1 cellular context compared by ENCODE assay signal in the genomic region with DNA sequence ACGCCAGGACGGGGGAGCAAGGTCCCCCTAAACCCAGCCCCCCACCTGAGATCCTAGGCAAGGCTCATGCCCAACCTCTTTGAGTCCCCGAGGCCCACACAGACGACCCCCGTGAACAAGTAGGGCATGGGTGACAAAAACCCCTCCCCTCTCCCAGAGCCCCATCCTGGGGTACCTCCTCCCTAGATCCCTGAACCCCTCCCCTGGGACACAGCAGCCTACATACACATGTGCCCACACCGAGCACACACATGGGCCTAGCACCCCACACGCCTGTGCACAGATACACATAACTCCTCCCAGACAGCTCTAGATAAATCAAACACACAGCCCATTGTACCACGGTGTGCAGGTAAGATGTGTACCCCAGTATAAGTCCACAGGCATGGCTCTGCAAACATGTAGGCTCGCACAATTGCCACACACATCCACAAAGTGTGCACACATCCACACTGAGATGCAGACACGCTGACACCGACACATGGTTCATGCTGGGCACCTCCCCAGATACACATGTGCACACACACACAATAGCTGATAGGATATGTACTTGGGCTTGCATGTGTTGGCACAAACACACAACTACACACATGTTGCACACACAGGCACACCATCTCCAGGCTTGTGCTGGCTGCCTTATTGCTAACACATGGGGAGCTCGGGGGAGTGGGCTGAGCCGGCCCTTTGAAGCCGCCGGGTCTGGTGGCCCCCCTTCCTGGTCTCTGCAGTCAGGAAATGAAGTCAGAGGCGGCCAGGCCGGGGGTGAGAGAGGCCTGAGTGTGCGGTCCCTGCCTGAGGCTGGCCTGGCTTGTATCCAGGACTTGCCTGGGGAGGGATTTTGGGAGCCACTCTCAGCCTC.
TF ChIP-seq lines count a peak whose summit lies in the region.

No MANE protein-coding gene starts in this region.

TF ChIP-seq in HepG2, 621 proteins besides CTCF, POLR2A, EP300 and RAD21 (continued from another document and continues in another):
- TF ChIP-seq, protein P1, sequence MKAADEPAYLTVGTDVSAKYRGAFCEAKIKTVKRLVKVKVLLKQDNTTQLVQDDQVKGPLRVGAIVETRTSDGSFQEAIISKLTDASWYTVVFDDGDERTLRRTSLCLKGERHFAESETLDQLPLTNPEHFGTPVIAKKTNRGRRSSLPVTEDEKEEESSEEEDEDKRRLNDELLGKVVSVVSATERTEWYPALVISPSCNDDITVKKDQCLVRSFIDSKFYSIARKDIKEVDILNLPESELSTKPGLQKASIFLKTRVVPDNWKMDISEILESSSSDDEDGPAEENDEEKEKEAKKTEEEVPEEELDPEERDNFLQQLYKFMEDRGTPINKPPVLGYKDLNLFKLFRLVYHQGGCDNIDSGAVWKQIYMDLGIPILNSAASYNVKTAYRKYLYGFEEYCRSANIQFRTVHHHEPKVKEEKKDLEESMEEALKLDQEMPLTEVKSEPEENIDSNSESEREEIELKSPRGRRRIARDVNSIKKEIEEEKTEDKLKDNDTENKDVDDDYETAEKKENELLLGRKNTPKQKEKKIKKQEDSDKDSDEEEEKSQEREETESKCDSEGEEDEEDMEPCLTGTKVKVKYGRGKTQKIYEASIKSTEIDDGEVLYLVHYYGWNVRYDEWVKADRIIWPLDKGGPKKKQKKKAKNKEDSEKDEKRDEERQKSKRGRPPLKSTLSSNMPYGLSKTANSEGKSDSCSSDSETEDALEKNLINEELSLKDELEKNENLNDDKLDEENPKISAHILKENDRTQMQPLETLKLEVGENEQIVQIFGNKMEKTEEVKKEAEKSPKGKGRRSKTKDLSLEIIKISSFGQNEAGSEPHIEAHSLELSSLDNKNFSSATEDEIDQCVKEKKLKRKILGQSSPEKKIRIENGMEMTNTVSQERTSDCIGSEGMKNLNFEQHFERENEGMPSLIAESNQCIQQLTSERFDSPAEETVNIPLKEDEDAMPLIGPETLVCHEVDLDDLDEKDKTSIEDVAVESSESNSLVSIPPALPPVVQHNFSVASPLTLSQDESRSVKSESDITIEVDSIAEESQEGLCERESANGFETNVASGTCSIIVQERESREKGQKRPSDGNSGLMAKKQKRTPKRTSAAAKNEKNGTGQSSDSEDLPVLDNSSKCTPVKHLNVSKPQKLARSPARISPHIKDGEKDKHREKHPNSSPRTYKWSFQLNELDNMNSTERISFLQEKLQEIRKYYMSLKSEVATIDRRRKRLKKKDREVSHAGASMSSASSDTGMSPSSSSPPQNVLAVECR (CRISPR knock-in tag; IDR thresholded peaks at IDR 0.05; ENCODE audit: borderline replicate concordance): peak; percentile 51; the same call in 1 of the 2 replicates
- no peak for TF ChIP-seq ZSCAN9 (CRISPR knock-in tag; IDR thresholded peaks at IDR 0.05; ENCODE audit: borderline replicate concordance)
- no peak for TF ChIP-seq REL (CRISPR knock-in tag; conservative IDR thresholded peaks at IDR 0.05)
- TF ChIP-seq ZFY (CRISPR knock-in tag; IDR thresholded peaks at IDR 0.05): peak; percentile 15; the same call in 1 of the 2 replicates
- TF ChIP-seq ZNF530 (CRISPR knock-in tag; IDR thresholded peaks at IDR 0.05; ENCODE audit: low read depth): no peak
- TF ChIP-seq, protein P2, sequence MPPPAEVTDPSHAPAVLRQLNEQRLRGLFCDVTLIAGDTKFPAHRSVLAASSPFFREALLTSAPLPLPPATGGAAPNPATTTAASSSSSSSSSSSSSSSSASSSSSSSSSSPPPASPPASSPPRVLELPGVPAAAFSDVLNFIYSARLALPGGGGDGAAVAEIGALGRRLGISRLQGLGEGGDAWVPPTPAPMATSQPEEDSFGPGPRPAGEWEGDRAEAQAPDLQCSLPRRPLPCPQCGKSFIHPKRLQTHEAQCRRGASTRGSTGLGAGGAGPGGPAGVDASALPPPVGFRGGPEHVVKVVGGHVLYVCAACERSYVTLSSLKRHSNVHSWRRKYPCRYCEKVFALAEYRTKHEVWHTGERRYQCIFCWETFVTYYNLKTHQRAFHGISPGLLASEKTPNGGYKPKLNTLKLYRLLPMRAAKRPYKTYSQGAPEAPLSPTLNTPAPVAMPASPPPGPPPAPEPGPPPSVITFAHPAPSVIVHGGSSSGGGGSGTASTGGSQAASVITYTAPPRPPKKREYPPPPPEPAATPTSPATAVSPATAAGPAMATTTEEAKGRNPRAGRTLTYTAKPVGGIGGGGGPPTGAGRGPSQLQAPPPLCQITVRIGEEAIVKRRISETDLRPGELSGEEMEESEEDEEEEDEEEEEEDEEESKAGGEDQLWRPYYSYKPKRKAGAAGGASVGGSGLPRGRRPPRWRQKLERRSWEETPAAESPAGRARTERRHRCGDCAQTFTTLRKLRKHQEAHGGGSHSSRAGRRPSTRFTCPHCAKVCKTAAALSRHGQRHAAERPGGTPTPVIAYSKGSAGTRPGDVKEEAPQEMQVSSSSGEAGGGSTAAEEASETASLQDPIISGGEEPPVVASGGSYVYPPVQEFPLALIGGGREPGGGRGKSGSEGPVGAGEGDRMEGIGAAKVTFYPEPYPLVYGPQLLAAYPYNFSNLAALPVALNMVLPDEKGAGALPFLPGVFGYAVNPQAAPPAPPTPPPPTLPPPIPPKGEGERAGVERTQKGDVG (CRISPR knock-in tag; IDR thresholded peaks at IDR 0.05; ENCODE audit: borderline replicate concordance): peak; percentile 55; the same call in 1 of the 2 replicates
- TF ChIP-seq, protein P3, sequence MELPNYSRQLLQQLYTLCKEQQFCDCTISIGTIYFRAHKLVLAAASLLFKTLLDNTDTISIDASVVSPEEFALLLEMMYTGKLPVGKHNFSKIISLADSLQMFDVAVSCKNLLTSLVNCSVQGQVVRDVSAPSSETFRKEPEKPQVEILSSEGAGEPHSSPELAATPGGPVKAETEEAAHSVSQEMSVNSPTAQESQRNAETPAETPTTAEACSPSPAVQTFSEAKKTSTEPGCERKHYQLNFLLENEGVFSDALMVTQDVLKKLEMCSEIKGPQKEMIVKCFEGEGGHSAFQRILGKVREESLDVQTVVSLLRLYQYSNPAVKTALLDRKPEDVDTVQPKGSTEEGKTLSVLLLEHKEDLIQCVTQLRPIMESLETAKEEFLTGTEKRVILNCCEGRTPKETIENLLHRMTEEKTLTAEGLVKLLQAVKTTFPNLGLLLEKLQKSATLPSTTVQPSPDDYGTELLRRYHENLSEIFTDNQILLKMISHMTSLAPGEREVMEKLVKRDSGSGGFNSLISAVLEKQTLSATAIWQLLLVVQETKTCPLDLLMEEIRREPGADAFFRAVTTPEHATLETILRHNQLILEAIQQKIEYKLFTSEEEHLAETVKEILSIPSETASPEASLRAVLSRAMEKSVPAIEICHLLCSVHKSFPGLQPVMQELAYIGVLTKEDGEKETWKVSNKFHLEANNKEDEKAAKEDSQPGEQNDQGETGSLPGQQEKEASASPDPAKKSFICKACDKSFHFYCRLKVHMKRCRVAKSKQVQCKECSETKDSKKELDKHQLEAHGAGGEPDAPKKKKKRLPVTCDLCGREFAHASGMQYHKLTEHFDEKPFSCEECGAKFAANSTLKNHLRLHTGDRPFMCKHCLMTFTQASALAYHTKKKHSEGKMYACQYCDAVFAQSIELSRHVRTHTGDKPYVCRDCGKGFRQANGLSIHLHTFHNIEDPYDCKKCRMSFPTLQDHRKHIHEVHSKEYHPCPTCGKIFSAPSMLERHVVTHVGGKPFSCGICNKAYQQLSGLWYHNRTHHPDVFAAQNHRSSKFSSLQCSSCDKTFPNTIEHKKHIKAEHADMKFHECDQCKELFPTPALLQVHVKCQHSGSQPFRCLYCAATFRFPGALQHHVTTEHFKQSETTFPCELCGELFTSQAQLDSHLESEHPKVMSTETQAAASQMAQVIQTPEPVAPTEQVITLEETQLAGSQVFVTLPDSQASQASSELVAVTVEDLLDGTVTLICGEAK (IDR thresholded peaks at IDR 0.05): no peak
- TF ChIP-seq, protein P3 (CRISPR knock-in tag; IDR thresholded peaks at IDR 0.05): peak; percentile 37; the same call in 1 of the 2 replicates
- 0 out of 2 replicates have a peak, but pooled peaks have one; percentile 33 for TF ChIP-seq ZBTB20 (CRISPR knock-in tag; IDR thresholded peaks at IDR 0.05; ENCODE audit: borderline replicate concordance, low read depth)
- no peak for TF ChIP-seq ZNF569 (CRISPR knock-in tag; IDR thresholded peaks at IDR 0.05; ENCODE audit: borderline replicate concordance)
- TF ChIP-seq SOX13 (IDR thresholded peaks at IDR 0.05): no peak
- TF ChIP-seq SOX13 (CRISPR knock-in tag; conservative IDR thresholded peaks at IDR 0.05 in 1 of 2, IDR thresholded peaks at IDR 0.05 in 1 of 2): no peak
- TF ChIP-seq CC2D1A (CRISPR knock-in tag; IDR thresholded peaks at IDR 0.05): no peak
- no peak for TF ChIP-seq SNAPC2 (CRISPR knock-in tag; IDR thresholded peaks at IDR 0.05)
- TF ChIP-seq SMYD3 (CRISPR knock-in tag; IDR thresholded peaks at IDR 0.05): no peak
- TF ChIP-seq AHR (CRISPR knock-in tag; IDR thresholded peaks at IDR 0.05): no peak
- TF ChIP-seq GTF2F1 (IDR thresholded peaks at IDR 0.05; ENCODE audit: low read length): no peak
- no peak for TF ChIP-seq GPN1 (CRISPR knock-in tag; IDR thresholded peaks at IDR 0.05; ENCODE audit: borderline replicate concordance)
- peak; percentile 13; the same call in 1 of the 2 replicates for TF ChIP-seq FOXA3 (CRISPR knock-in tag; IDR thresholded peaks at IDR 0.05)
- TF ChIP-seq, protein P4, sequence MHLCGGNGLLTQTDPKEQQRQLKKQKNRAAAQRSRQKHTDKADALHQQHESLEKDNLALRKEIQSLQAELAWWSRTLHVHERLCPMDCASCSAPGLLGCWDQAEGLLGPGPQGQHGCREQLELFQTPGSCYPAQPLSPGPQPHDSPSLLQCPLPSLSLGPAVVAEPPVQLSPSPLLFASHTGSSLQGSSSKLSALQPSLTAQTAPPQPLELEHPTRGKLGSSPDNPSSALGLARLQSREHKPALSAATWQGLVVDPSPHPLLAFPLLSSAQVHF (CRISPR knock-in tag; IDR thresholded peaks at IDR 0.05): no peak
- TF ChIP-seq PTBP1 (IDR thresholded peaks at IDR 0.05; ENCODE audit: low read depth, low read length, poor library complexity, severe bottlenecking): no peak
- TF ChIP-seq ZNF274 (CRISPR knock-in tag; IDR thresholded peaks at IDR 0.05): peak; percentile 32; the same call in 1 of the 2 replicates
- TF ChIP-seq, protein P5, sequence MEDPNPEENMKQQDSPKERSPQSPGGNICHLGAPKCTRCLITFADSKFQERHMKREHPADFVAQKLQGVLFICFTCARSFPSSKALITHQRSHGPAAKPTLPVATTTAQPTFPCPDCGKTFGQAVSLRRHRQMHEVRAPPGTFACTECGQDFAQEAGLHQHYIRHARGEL (CRISPR knock-in tag; IDR thresholded peaks at IDR 0.05): no peak
- no peak for TF ChIP-seq HNRNPK (IDR thresholded peaks at IDR 0.05; ENCODE audit: low read depth, low read length, poor library complexity, severe bottlenecking)
- TF ChIP-seq ZNF891 (CRISPR knock-in tag; IDR thresholded peaks at IDR 0.05): no peak
- TF ChIP-seq ZNF567 (CRISPR knock-in tag; IDR thresholded peaks at IDR 0.05; ENCODE audit: borderline replicate concordance): 0 out of 2 replicates have a peak, but pooled peaks have one; percentile 72
- TF ChIP-seq KAT7 (CRISPR knock-in tag; IDR thresholded peaks at IDR 0.05; ENCODE audit: borderline replicate concordance): no peak
- TF ChIP-seq NRL (CRISPR knock-in tag; IDR thresholded peaks at IDR 0.05; ENCODE audit: borderline replicate concordance): no peak
- TF ChIP-seq, protein P6, sequence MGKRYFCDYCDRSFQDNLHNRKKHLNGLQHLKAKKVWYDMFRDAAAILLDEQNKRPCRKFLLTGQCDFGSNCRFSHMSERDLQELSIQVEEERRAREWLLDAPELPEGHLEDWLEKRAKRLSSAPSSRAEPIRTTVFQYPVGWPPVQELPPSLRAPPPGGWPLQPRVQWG (CRISPR knock-in tag; IDR thresholded peaks at IDR 0.05; ENCODE audit: borderline replicate concordance, low read depth): no peak
- no peak for TF ChIP-seq SMAD3 (CRISPR knock-in tag; IDR thresholded peaks at IDR 0.05)
- peak; percentile 78; the same call in 1 of the 2 replicates for TF ChIP-seq ZNF350 (CRISPR knock-in tag; IDR thresholded peaks at IDR 0.05; ENCODE audit: borderline replicate concordance, low read depth)
- TF ChIP-seq JARID2 (CRISPR knock-in tag; IDR thresholded peaks at IDR 0.05; ENCODE audit: insufficient replicate concordance): no peak
- peak; percentile 45; the same call in 1 of the 2 replicates for TF ChIP-seq ZFP41 (CRISPR knock-in tag; IDR thresholded peaks at IDR 0.05; ENCODE audit: borderline replicate concordance)
- no peak for TF ChIP-seq NR2C2 (CRISPR knock-in tag; IDR thresholded peaks at IDR 0.05; ENCODE audit: borderline replicate concordance)
- 0 out of 2 replicates have a peak, but pooled peaks have one; percentile 30 for TF ChIP-seq TGIF2 (CRISPR knock-in tag; IDR thresholded peaks at IDR 0.05)
- no peak for TF ChIP-seq ZNF629 (CRISPR knock-in tag; conservative IDR thresholded peaks at IDR 0.05)
- peak; percentile 21; the same call in 1 of the 2 replicates for TF ChIP-seq THAP11 (CRISPR knock-in tag; IDR thresholded peaks at IDR 0.05)
- no peak for TF ChIP-seq ZNF263 (CRISPR knock-in tag; IDR thresholded peaks at IDR 0.05)
- TF ChIP-seq ZNF709 (CRISPR knock-in tag; IDR thresholded peaks at IDR 0.05): no peak
- TF ChIP-seq POGZ (CRISPR knock-in tag; IDR thresholded peaks at IDR 0.05): no peak
- peak; percentile 78 for TF ChIP-seq ZFX (CRISPR knock-in tag; IDR thresholded peaks at IDR 0.05; ENCODE audit: low read depth)
- no peak for TF ChIP-seq ARID2 (CRISPR knock-in tag; IDR thresholded peaks at IDR 0.05; ENCODE audit: borderline replicate concordance)
